12 cellular contexts compared by ENCODE assay signal in genomic region chr16:51155901-51156810, GRCh38. TPM values are rescaled to one million over a fixed set of nuclear protein-coding genes. Genes with fewer than 3 reads are reported as not detected.
DNase-seq lines count a peak whose midpoint lies in the region; ATAC-seq, FAIRE-seq and TF ChIP-seq lines count a peak whose summit lies in the region.
"Had no signal": no experiment of that assay in that cellular context is flagged by ENCODE, and none has a peak within 500 bp of the region (broad histone marks: within the 10 kb centered on the region; RNA-seq: fewer than 3 reads in every experiment).

No MANE protein-coding gene starts in this region.

- peak overlapping the region; percentile 27 for H3K4me2 ChIP-seq in keratinocyte (ENCODE audit: control insufficient read depth, extremely low read depth, insufficient read depth, low read depth, low read length)

- DNase-seq in activated naive CD8-positive, alpha-beta T cell treated with anti-CD3 and anti-CD28 coated beads, Interleukin-2, amount 10 ng/mL, durations not matched to agents 7 days and 5 days: peak; percentile 33
- no peak for DNase-seq in activated naive CD8-positive, alpha-beta T cell treated with anti-CD3 and anti-CD28 coated beads, Interleukin-2, amount 50 U/mL, for 24 hours
- DNase-seq in caudate nucleus (lab: John Stamatoyannopoulos, UW): peak in 4 of 61 donors; percentile 10 to 38 (median 29)
- no peak for DNase-seq in keratinocyte (ENCODE audit: low read depth, low spot score)
- DNase-seq in NCI-H526 (lab: John Stamatoyannopoulos, UW): no peak
- DNase-seq in MV-4-11 (lab: John Stamatoyannopoulos, UW): no peak
- no peak for DNase-seq in COLO829 (ENCODE audit: low spot score)
- DNase-seq: AML-193; NCI-H1417 treated with DMSO at 0.1 percent for 48 hours; SHP77 treated with DMSO at 0.1 percent for 48 hours; stimulated activated CD8-positive, alpha-beta memory T cell treated with anti-CD3 and anti-CD28 coated beads, Interleukin-4, amount 100 ng/mL, for 48 hours had no signal

- H3K4me3 ChIP-seq in keratinocyte (ENCODE audit: control insufficient read depth in 2 of 3, extremely low read depth in 1 of 3, insufficient read depth in 2 of 3, low read depth in 1 of 3, low read length in 3 of 3): no peak overlapping the region

- no peak for ATAC-seq in activated naive CD8-positive, alpha-beta T cell treated with anti-CD3 and anti-CD28 coated beads, Interleukin-2, amount 10 ng/mL, durations not matched to agents 7 days and 5 days (ENCODE audit: low read depth)
- ATAC-seq in activated naive CD8-positive, alpha-beta T cell treated with anti-CD3 and anti-CD28 coated beads, Interleukin-2, amount 50 U/mL, for 24 hours: no peak

- peaks cover 67% of the 10 kb centered on the region for H3K27me3 ChIP-seq in keratinocyte (ENCODE audit: control insufficient read depth, extremely low read depth, insufficient read depth, low read length)

- H3K9me1 ChIP-seq in keratinocyte (ENCODE audit: control insufficient read depth, extremely low read depth, insufficient read depth, low read length): no peaks in the 10 kb centered on the region

- H3K27me3 Mint-ChIP-seq in activated naive CD8-positive, alpha-beta T cell treated with anti-CD3 and anti-CD28 coated beads, Interleukin-2, amount 10 ng/mL, durations not matched to agents 7 days and 5 days: peaks cover 54% of the 10 kb centered on the region
- peaks cover 56% of the 10 kb centered on the region for H3K27me3 Mint-ChIP-seq in activated naive CD8-positive, alpha-beta T cell treated with anti-CD3 and anti-CD28 coated beads, Interleukin-2, amount 50 U/mL, for 24 hours

- no peak overlapping the region for H3K9ac ChIP-seq in keratinocyte (ENCODE audit: control insufficient read depth, extremely low read depth, insufficient read depth, low read length)

- H3K9me3 ChIP-seq in keratinocyte (ENCODE audit: control insufficient read depth, low read depth, low read length): no peaks in the 10 kb centered on the region

- FAIRE-seq in keratinocyte (lab: Jason Lieb, UNC): no peak

- H4K20me1 ChIP-seq in keratinocyte (ENCODE audit: control insufficient read depth, extremely low read depth, insufficient read depth, low read length): no peaks in the 10 kb centered on the region

- peaks cover 4% of the 10 kb centered on the region for H3K4me1 Mint-ChIP-seq in activated naive CD8-positive, alpha-beta T cell treated with anti-CD3 and anti-CD28 coated beads, Interleukin-2, amount 10 ng/mL, durations not matched to agents 7 days and 5 days
- H3K4me1 Mint-ChIP-seq in activated naive CD8-positive, alpha-beta T cell treated with anti-CD3 and anti-CD28 coated beads, Interleukin-2, amount 50 U/mL, for 24 hours: peaks cover 7% of the 10 kb centered on the region

- H3K4me1 ChIP-seq in keratinocyte (ENCODE audit: control insufficient read depth, extremely low read depth, insufficient read depth, low read length): peaks cover 7% of the 10 kb centered on the region

- no peaks in the 10 kb centered on the region for H3K36me3 ChIP-seq in keratinocyte (ENCODE audit: control insufficient read depth in 2 of 2, extremely low read depth in 1 of 2, insufficient read depth in 2 of 2, low read length in 2 of 2)

- peaks cover 5% of the 10 kb centered on the region for H3K36me3 Mint-ChIP-seq in activated naive CD8-positive, alpha-beta T cell treated with anti-CD3 and anti-CD28 coated beads, Interleukin-2, amount 10 ng/mL, durations not matched to agents 7 days and 5 days
- H3K36me3 Mint-ChIP-seq in activated naive CD8-positive, alpha-beta T cell treated with anti-CD3 and anti-CD28 coated beads, Interleukin-2, amount 50 U/mL, for 24 hours (ENCODE audit: low read depth): peaks cover 6% of the 10 kb centered on the region

- POLR2A ChIA-PET in activated naive CD8-positive, alpha-beta T cell treated with anti-CD3 and anti-CD28 coated beads, Interleukin-2, amount 10 ng/mL, durations not matched to agents 7 days and 5 days (lab: Charles Lee): no interaction called here

- no peak for TF ChIP-seq CTCF in keratinocyte (optimal IDR thresholded peaks at IDR 0.05 in 1 of 3, IDR thresholded peaks at IDR 0.05 in 1 of 3, conservative IDR thresholded peaks at IDR 0.05 in 1 of 3; ENCODE audit: extremely low read depth in 1 of 3, insufficient read depth in 2 of 3, low read length in 3 of 3)

- H2AFZ ChIP-seq in keratinocyte (ENCODE audit: control insufficient read depth, low read length): no peak overlapping the region

- H3K27ac ChIP-seq in caudate nucleus (ENCODE audit: low read depth, low read length) (peak overlapping the region; percentile 30), keratinocyte (ENCODE audit: control insufficient read depth, insufficient read depth, low read length) (no peak overlapping the region), temporal lobe (ENCODE audit: low read depth, low read length) (peak overlapping the region; percentile 27)

- H3K9me3 Mint-ChIP-seq in activated naive CD8-positive, alpha-beta T cell treated with anti-CD3 and anti-CD28 coated beads, Interleukin-2, amount 10 ng/mL, durations not matched to agents 7 days and 5 days: peaks cover 7% of the 10 kb centered on the region
- peaks cover 5% of the 10 kb centered on the region for H3K9me3 Mint-ChIP-seq in activated naive CD8-positive, alpha-beta T cell treated with anti-CD3 and anti-CD28 coated beads, Interleukin-2, amount 50 U/mL, for 24 hours

- H3K79me2 ChIP-seq in keratinocyte (ENCODE audit: control insufficient read depth, insufficient read depth, low read length): no peaks in the 10 kb centered on the region

- dilution Hi-C loops in keratinocyte (cut with MboI; ENCODE audit: extremely low pct_ligation_motif_present, low sequenced_read_pairs): no loop called here

- H3K27ac Mint-ChIP-seq in activated naive CD8-positive, alpha-beta T cell treated with anti-CD3 and anti-CD28 coated beads, Interleukin-2, amount 10 ng/mL, durations not matched to agents 7 days and 5 days: no peak overlapping the region
- no peak overlapping the region for H3K27ac Mint-ChIP-seq in activated naive CD8-positive, alpha-beta T cell treated with anti-CD3 and anti-CD28 coated beads, Interleukin-2, amount 50 U/mL, for 24 hours

- no peak overlapping the region for H3K4me3 Mint-ChIP-seq in activated naive CD8-positive, alpha-beta T cell treated with anti-CD3 and anti-CD28 coated beads, Interleukin-2, amount 10 ng/mL, durations not matched to agents 7 days and 5 days
- H3K4me3 Mint-ChIP-seq in activated naive CD8-positive, alpha-beta T cell treated with anti-CD3 and anti-CD28 coated beads, Interleukin-2, amount 50 U/mL, for 24 hours: no peak overlapping the region

RNA-seq across cellular contexts. Expression of gene SALL1, which starts 5.1 kb away (rescaled TPM):
- not detected for total RNA-seq in activated naive CD8-positive, alpha-beta T cell treated with anti-CD3 and anti-CD28 coated beads, Interleukin-2, amount 10 ng/mL, durations not matched to agents 7 days and 5 days
- 0.02 TPM in 1 of 3 replicates, not detected in the others for polyA plus RNA-seq in keratinocyte
- not detected for polyA plus RNA-seq in keratinocyte (2011; ENCODE audit: low read depth)
- polyA plus RNA-seq in keratinocyte (2011; cell fraction: cytosol; rRNA removed): 0.01 TPM in 1 of 2 replicates, not detected in the other
- 0.04 TPM in 1 of 2 replicates, not detected in the other for polyA plus RNA-seq in keratinocyte (2011; cell fraction: nucleus; rRNA removed)
- polyA plus RNA-seq in keratinocyte (2012; ENCODE audit: low replicate concordance): not detected in 2 replicates
- polyA minus RNA-seq in keratinocyte: not detected in 3 replicates
- not detected for polyA minus RNA-seq in keratinocyte (2011; cell fraction: cytosol; rRNA and poly(A)+ RNA removed)
- polyA minus RNA-seq in keratinocyte (2011; cell fraction: nucleus; rRNA and poly(A)+ RNA removed): not detected in 2 replicates
- 8.6 TPM for total RNA-seq in temporal lobe
